Comparison of ENCODE assay signal across 1 cellular context in genomic region chr20:46897471-46897870, GRCh38.
A peak's percentile ranks its signal among the peaks of the same experiment; 100 is the strongest.
TF ChIP-seq lines count a peak whose summit lies in the region.

No MANE protein-coding gene starts in this region.

TF ChIP-seq in HepG2, 621 proteins besides CTCF, POLR2A, EP300 and RAD21:
- no peak for TF ChIP-seq PCBP2 (optimal IDR thresholded peaks at IDR 0.05; ENCODE audit: low read depth, low read length, poor library complexity, severe bottlenecking)
- TF ChIP-seq EZH2 (conservative IDR thresholded peaks at IDR 0.05; ENCODE audit: low read depth, low read length) = 0 out of 2 replicates have a peak, but pooled peaks have one; percentile 79
